In the genomic region with DNA sequence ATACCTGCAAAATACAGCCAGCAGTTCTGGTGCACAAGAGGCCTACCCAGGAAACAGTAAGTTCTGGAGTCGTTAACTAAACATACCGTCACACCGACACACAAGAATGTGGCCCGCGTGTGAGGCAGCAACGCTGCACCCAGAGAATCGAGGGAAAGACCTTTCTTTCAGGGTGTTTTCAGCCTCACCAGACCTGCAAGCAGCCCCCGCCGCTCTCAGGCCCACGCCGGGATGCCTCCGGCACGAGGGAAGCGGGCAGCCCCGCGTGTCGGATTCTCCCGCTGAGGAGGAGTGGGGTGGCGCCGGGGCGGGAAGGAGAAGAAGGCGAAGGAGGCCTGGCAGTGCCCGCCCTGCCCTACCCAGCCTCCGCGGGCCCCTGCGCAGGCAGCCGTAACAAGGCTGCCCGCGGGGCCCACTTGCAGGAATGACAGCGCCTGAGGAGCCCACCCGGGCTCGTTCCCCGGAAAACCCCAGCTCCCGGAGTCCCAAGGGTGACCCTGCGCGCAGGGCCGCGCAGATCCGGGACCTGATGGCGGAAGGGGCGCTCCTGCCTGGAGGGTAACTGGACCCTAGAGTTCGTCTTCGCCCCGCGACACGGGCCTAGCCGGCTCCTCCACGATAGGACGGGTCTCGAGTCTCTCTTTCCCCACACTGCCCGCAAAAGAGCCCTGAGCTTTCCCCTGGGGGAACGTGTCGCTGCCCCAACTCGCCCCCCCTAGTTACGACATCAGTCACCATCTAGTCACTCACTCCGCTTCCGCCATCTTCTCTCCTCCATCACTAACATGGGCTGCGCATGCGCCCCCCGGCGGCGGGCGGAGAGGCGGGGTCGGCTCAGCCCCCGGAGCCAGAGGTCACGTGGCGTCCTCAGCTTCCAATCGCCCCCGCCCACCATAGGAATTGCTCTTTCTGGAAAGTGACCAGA, we compare ENCODE assay signal across 8 cellular contexts. TPM values are rescaled to one million over a fixed set of nuclear protein-coding genes. Genes with fewer than 3 reads are reported as not detected.
A peak's percentile ranks its signal among the peaks of the same experiment; 100 is the strongest.
DNase-seq lines count a peak whose midpoint lies in the region; ATAC-seq, FAIRE-seq and TF ChIP-seq lines count a peak whose summit lies in the region.

A gene with protein sequence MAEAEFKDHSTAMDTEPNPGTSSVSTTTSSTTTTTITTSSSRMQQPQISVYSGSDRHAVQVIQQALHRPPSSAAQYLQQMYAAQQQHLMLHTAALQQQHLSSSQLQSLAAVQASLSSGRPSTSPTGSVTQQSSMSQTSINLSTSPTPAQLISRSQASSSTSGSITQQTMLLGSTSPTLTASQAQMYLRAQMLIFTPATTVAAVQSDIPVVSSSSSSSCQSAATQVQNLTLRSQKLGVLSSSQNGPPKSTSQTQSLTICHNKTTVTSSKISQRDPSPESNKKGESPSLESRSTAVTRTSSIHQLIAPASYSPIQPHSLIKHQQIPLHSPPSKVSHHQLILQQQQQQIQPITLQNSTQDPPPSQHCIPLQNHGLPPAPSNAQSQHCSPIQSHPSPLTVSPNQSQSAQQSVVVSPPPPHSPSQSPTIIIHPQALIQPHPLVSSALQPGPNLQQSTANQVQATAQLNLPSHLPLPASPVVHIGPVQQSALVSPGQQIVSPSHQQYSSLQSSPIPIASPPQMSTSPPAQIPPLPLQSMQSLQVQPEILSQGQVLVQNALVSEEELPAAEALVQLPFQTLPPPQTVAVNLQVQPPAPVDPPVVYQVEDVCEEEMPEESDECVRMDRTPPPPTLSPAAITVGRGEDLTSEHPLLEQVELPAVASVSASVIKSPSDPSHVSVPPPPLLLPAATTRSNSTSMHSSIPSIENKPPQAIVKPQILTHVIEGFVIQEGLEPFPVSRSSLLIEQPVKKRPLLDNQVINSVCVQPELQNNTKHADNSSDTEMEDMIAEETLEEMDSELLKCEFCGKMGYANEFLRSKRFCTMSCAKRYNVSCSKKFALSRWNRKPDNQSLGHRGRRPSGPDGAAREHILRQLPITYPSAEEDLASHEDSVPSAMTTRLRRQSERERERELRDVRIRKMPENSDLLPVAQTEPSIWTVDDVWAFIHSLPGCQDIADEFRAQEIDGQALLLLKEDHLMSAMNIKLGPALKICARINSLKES (minus strand): TSS at position 782 of the 925 bp plus-strand sequence. CDS start 18 bp downstream, at position 764.

- peaks cover 4% of the 10 kb centered on the region for H3K4me1 ChIP-seq in ovary (ENCODE audit: insufficient read depth)
- peaks cover 2% of the 10 kb centered on the region for H3K4me1 ChIP-seq in thymus (ENCODE audit: control insufficient read depth, insufficient read depth, low read length)

- no peaks in the 10 kb centered on the region for H3K27me3 ChIP-seq in ovary
- H3K27me3 ChIP-seq in thymus (ENCODE audit: control insufficient read depth, insufficient read depth): no peaks in the 10 kb centered on the region

- H3K27ac ChIP-seq in ovary: peak within 1 kb of the TSS; percentile 82 to 83
- peak within 1 kb of the TSS; percentile 91 for H3K27ac ChIP-seq in thymus (ENCODE audit: low read depth)

- DNase-seq in GM12891 (ENCODE audit: insufficient read length, low spot score) (peak; percentile 89), NCI-H1417 treated with DMSO at 0.1 percent for 48 hours (lab: John Stamatoyannopoulos, UW) (peak; percentile 80), SW 1271 (lab: John Stamatoyannopoulos, UW) (peak; percentile 61 to 92), Right ventricle myocardium inferior (ENCODE audit: missing footprints) (peak; percentile 95), ovary (peak; percentile 90 to 95 (median 93))
- DNase-seq in activated naive CD8-positive, alpha-beta T cell treated with anti-CD3 and anti-CD28 coated beads, Interleukin-2, amount 50 U/mL, for 16 hours (ENCODE audit: low read depth, low spot score): peak; percentile 80

- no peak for TF ChIP-seq EP300 in ovary (IDR thresholded peaks at IDR 0.05)

- no peaks in the 10 kb centered on the region for H3K9me3 ChIP-seq in ovary
- no peaks in the 10 kb centered on the region for H3K9me3 ChIP-seq in thymus (ENCODE audit: control insufficient read depth)

- 0 to 1% (median 1%) methylated on average over 68 to 70 of the region's 70 CpGs for WGBS in ovary, 3 donors
- WGBS in thymus: under 1% methylated on average over 70 of the region's 70 CpGs

- peak; percentile 96 for FAIRE-seq in GM12891 (lab: Jason Lieb, UNC)

- TF ChIP-seq POLR2A in GM12891 (IDR thresholded peaks at IDR 0.05; ENCODE audit: low read depth, low read length): peak; percentile 90
- TF ChIP-seq POLR2A in ovary (IDR thresholded peaks at IDR 0.05): peak; percentile 86

- H3K4me3 ChIP-seq in ovary: peak within 1 kb of the TSS; percentile 75
- peak within 1 kb of the TSS; percentile 65 for H3K4me3 ChIP-seq in thymus (ENCODE audit: low read length)

- intact Hi-C loops in Right ventricle myocardium inferior (cut with DNase I) (loop anchor here (1.0 to 10.0 kb wide), 4 partner anchors 41 to 214 kb away; a partner anchor contains a TSS), ovary (cut with DNase I) (loop anchor here in 2 of 4 donors (10.0 kb wide), 3 partner anchors 174 to 684 kb away; a partner anchor contains a TSS)

- H3K36me3 ChIP-seq in ovary: no peaks in the 10 kb centered on the region
- H3K36me3 ChIP-seq in thymus (ENCODE audit: control insufficient read depth, insufficient read depth): peaks cover 8% of the 10 kb centered on the region

- peak in 2 of 3 donors; percentile 47 to 49 for TF ChIP-seq CTCF in ovary (IDR thresholded peaks at IDR 0.05)

- ATAC-seq in HG02798 (IDR thresholded peaks at IDR 0.05; ENCODE audit: poor library complexity, unreplicated experiment) (peak; percentile 89), Right ventricle myocardium inferior (peak; percentile 95)

TF ChIP-seq in GM12891, 5 proteins besides CTCF, POLR2A, EP300 and RAD21:
- no peak for TF ChIP-seq SPI1 (IDR thresholded peaks at IDR 0.05; ENCODE audit: low read depth, low read length)
- peak; percentile 70; the same call in 1 of the 2 replicates for TF ChIP-seq POU2F2 (IDR thresholded peaks at IDR 0.05; ENCODE audit: low read depth, low read length)
- peak; percentile 89 for TF ChIP-seq TAF1 (IDR thresholded peaks at IDR 0.05; ENCODE audit: low read depth, low read length)
- TF ChIP-seq POLR2AphosphoS5 (IDR thresholded peaks at IDR 0.05; ENCODE audit: low read depth, low read length): peak; percentile 93
- peak; percentile 14 for TF ChIP-seq PAX5 (IDR thresholded peaks at IDR 0.05; ENCODE audit: insufficient read depth, low read length, severe bottlenecking)
TF ChIP-seq in GM12891: peak in this region for 4.

RNA-seq across cellular contexts. Expression of the gene that starts here (rescaled TPM):
- polyA plus RNA-seq in GM12891 (2012; ENCODE audit: low read depth, missing spikeins): 24.6 TPM
- total RNA-seq in Right ventricle myocardium inferior (46.8 TPM), ovary (100 to 1,000 TPM in 1 of 7 donors, 10 to 100 TPM in 6; 43.3 to 121 (median 91.3) TPM)
- polyA plus RNA-seq in ovary (10 to 100 TPM in 1 of 2 donors, 1 to 10 TPM in 1; 9.9 to 37.8 TPM), thymus (11.7 TPM)

Comparison
In these comparisons a context has a peak if more than half of its experiments do, and no peak if none do; other contexts are left out.
1. Peak in every context shown above with its lines: DNase-seq, ATAC-seq, H3K4me3 ChIP-seq and H3K27ac ChIP-seq.